13 cellular contexts compared by ENCODE assay signal in genomic region chr17:4485676-4486646, GRCh38. TPM values are rescaled to one million over a fixed set of nuclear protein-coding genes. Genes with fewer than 3 reads are reported as not detected.
DNase-seq lines count a peak whose midpoint lies in the region; ATAC-seq and TF ChIP-seq lines count a peak whose summit lies in the region.
"Had no signal": no experiment of that assay in that cellular context is flagged by ENCODE, and none has a peak within 500 bp of the region (broad histone marks: within the 10 kb centered on the region; RNA-seq: fewer than 3 reads in every experiment).

No MANE protein-coding gene starts in this region.

- TF ChIP-seq CTCF in spleen (IDR thresholded peaks at IDR 0.05 in 8 of 11, conservative IDR thresholded peaks at IDR 0.05 in 3 of 11) (no peak), upper lobe of right lung (IDR thresholded peaks at IDR 0.05) (no peak)

- DNase-seq in Right ventricle myocardium inferior (ENCODE audit: missing footprints) (peak; percentile 74), Right ventricle myocardium superior (no peak), spleen (peak; percentile 91), upper lobe of right lung (no peak), retina (no peak), AG08395 (ENCODE audit: low spot score) (no peak)
- peak; percentile 70 for DNase-seq in activated naive CD4-positive, alpha-beta T cell treated with anti-CD3 and anti-CD28 coated beads, Interleukin-2, amount 10 ng/mL, durations not matched to agents 7 days and 5 days
- DNase-seq: GM23248, NCI-H526 had no signal

- H3K36me3 ChIP-seq in spleen (no peaks in the 10 kb centered on the region), upper lobe of right lung (no peaks in the 10 kb centered on the region)

- H3K4me1 ChIP-seq in spleen (peaks cover 18 to 84% (median 41%) of the 10 kb centered on the region in 6 donors), upper lobe of right lung (peaks cover 10% of the 10 kb centered on the region)

- intact Hi-C loops in Right ventricle myocardium inferior (cut with DNase I) = no loop called here
- intact Hi-C loops in Right ventricle myocardium superior (cut with DNase I) = no loop called here
- intact Hi-C loops in spleen (cut with DNase I; ENCODE audit: low total_unique reads) = no loop called here
- intact Hi-C loops in upper lobe of right lung (cut with DNase I) = no loop called here

- peaks cover 6% of the 10 kb centered on the region for H3K27me3 Mint-ChIP-seq in activated naive CD4-positive, alpha-beta T cell treated with anti-CD3 and anti-CD28 coated beads, Interleukin-2, amount 10 ng/mL, durations not matched to agents 7 days and 5 days

- peaks cover 15% of the 10 kb centered on the region for H3K36me3 Mint-ChIP-seq in activated naive CD4-positive, alpha-beta T cell treated with anti-CD3 and anti-CD28 coated beads, Interleukin-2, amount 10 ng/mL, durations not matched to agents 7 days and 5 days
- H3K36me3 Mint-ChIP-seq: WTC11 had no signal

- H3K27ac ChIP-seq in spleen (peak overlapping the region in 7 of 8 donors; percentile 23 to 84 (median 67)), upper lobe of right lung (peak overlapping the region; percentile 17)
- H3K27ac ChIP-seq: epithelial cell of prostate, GM23248 had no signal

- H3K4me1 Mint-ChIP-seq in activated naive CD4-positive, alpha-beta T cell treated with anti-CD3 and anti-CD28 coated beads, Interleukin-2, amount 10 ng/mL, durations not matched to agents 7 days and 5 days = peaks cover 53% of the 10 kb centered on the region

- 39 to 54% (median 43%) methylated on average over 12 to 31 of the region's 31 CpGs for whole genome bisulfite sequencing in spleen, 5 donors

- no peak for TF ChIP-seq POLR2A in spleen (IDR thresholded peaks at IDR 0.05)

- CTCF ChIA-PET in activated naive CD4-positive, alpha-beta T cell treated with anti-CD3 and anti-CD28 coated beads, Interleukin-2, amount 10 ng/mL, durations not matched to agents 7 days and 5 days (lab: Charles Lee) = no interaction called here

- no peaks in the 10 kb centered on the region for H3K9me3 Mint-ChIP-seq in activated naive CD4-positive, alpha-beta T cell treated with anti-CD3 and anti-CD28 coated beads, Interleukin-2, amount 10 ng/mL, durations not matched to agents 7 days and 5 days
- H3K9me3 Mint-ChIP-seq: WTC11 had no signal

- H3K9me3 ChIP-seq in spleen (no peaks in the 10 kb centered on the region), upper lobe of right lung (no peaks in the 10 kb centered on the region)

- no peaks in the 10 kb centered on the region for H3K27me3 ChIP-seq in spleen (replicated peaks in 1 of 7)
- H3K27me3 ChIP-seq in upper lobe of right lung = no peaks in the 10 kb centered on the region

- H3K4me3 ChIP-seq in spleen (peak overlapping the region; percentile 12 to 69 (median 30)), upper lobe of right lung (peak overlapping the region; percentile 21)
- H3K4me3 ChIP-seq: GM23248 had no signal

- H3K27ac Mint-ChIP-seq in activated naive CD4-positive, alpha-beta T cell treated with anti-CD3 and anti-CD28 coated beads, Interleukin-2, amount 10 ng/mL, durations not matched to agents 7 days and 5 days = peak overlapping the region; percentile 87

- peak overlapping the region; percentile 86 for H3K4me3 Mint-ChIP-seq in activated naive CD4-positive, alpha-beta T cell treated with anti-CD3 and anti-CD28 coated beads, Interleukin-2, amount 10 ng/mL, durations not matched to agents 7 days and 5 days
- H3K4me3 Mint-ChIP-seq: WTC11 had no signal

- ATAC-seq in Right ventricle myocardium inferior (no peak), Right ventricle myocardium superior (ENCODE audit: poor library complexity) (no peak), upper lobe of right lung (no peak), GM18861 (IDR thresholded peaks at IDR 0.05; ENCODE audit: unreplicated experiment) (no peak)
- ATAC-seq: left colon, WTC11 had no signal

RNA-seq across cellular contexts. Expression of gene SPNS2, which starts 12.7 kb away (rescaled TPM):
- total RNA-seq in Right ventricle myocardium inferior = 12.4 TPM
- total RNA-seq in Right ventricle myocardium superior = 10.4 TPM
- total RNA-seq in spleen = 10 to 100 TPM; 19.6 to 53.5 (median 36.6) TPM
- 10 to 100 TPM in 2 of 3 donors, 1 to 10 TPM in 1; 8.1 to 20.4 (median 13.2) TPM for polyA plus RNA-seq in spleen
- total RNA-seq in upper lobe of right lung = 67.0 TPM
- total RNA-seq: GM23248 had no signal

RNA-seq across cellular contexts. Expression of gene SPNS3, which starts 52.2 kb away (rescaled TPM):
- total RNA-seq in Right ventricle myocardium inferior (0.35 TPM), Right ventricle myocardium superior (0.24 TPM), spleen (1 to 10 TPM; 1.1 to 4.7 (median 3.6) TPM), upper lobe of right lung (0.87 TPM)
- 1 to 10 TPM; 2.8 to 7.2 (median 4.3) TPM for polyA plus RNA-seq in spleen
- total RNA-seq: GM23248, WTC11 had no signal
- polyA plus RNA-seq: GM23248 had no signal

Comparison
In these comparisons a context has a peak if more than half of its experiments do, and no peak if none do; other contexts are left out.
1. DNase-seq: peak in Right ventricle myocardium inferior (single experiment), activated naive CD4-positive, alpha-beta T cell treated with anti-CD3 and anti-CD28 coated beads, Interleukin-2, amount 10 ng/mL, durations not matched to agents 7 days and 5 days (single experiment) and spleen (single experiment); none in Right ventricle myocardium superior (single experiment), upper lobe of right lung (single experiment), retina (single experiment) and AG08395 (single experiment).